Comparison of ENCODE assay signal across 8 cellular contexts in genomic region chr11:17405232-17406005, GRCh38. TPM values are rescaled to one million over a fixed set of nuclear protein-coding genes. Genes with fewer than 3 reads are reported as not detected.
DNase-seq lines count a peak whose midpoint lies in the region; ATAC-seq, FAIRE-seq and TF ChIP-seq lines count a peak whose summit lies in the region.

No MANE protein-coding gene starts in this region.

- H3K4me3 ChIP-seq in astrocyte of the spinal cord (ENCODE audit: low read depth, low read length), result no peak overlapping the region

- TF ChIP-seq CTCF in astrocyte of the spinal cord (IDR thresholded peaks at IDR 0.05; ENCODE audit: low read depth, low read length), result no peak

- no peak for FAIRE-seq in urothelium cell line (lab: Jason Lieb, UNC)

- intact Hi-C loops in left colon (cut with DNase I, micrococcal nuclease), result no loop called here

- in situ Hi-C loops in astrocyte of the spinal cord (cut with HindIII; ENCODE audit: low sequenced_read_pairs), result no loop called here

- ATAC-seq in left colon, result peak; percentile 87
- ATAC-seq in HG03521 (IDR thresholded peaks at IDR 0.05; ENCODE audit: unreplicated experiment), result no peak
- no peak for ATAC-seq in HG03025 (IDR thresholded peaks at IDR 0.05; ENCODE audit: low FRiP score, unreplicated experiment)

- DNase-seq in COR-L47 (lab: John Stamatoyannopoulos, UW) (peak; percentile 69), HK-2 (ENCODE audit: unreplicated experiment) (peak; percentile 47), astrocyte of the spinal cord (ENCODE audit: low read depth, low spot score) (peak; percentile 24), left colon (peak; percentile 50 to 82), urothelium cell line (ENCODE audit: low spot score) (peak; percentile 32)
- no peak for DNase-seq in stimulated activated naive CD4-positive, alpha-beta T cell treated with Interleukin-2 at 50 U/mL for 16 hours (lab: John Stamatoyannopoulos, UW)

RNA-seq across cellular contexts. Expression of gene KCNJ11, which starts 17.0 kb away (rescaled TPM):
- 1 to 10 TPM; 2.1 to 6.9 TPM for total RNA-seq in left colon

RNA-seq across cellular contexts. Expression of gene NCR3LG1, which starts 53.8 kb away (rescaled TPM):
- total RNA-seq in left colon, result 10 to 100 TPM; 13.1 to 16.5 TPM
